ENCODE assay signal across 1 cellular context in the genomic region with DNA sequence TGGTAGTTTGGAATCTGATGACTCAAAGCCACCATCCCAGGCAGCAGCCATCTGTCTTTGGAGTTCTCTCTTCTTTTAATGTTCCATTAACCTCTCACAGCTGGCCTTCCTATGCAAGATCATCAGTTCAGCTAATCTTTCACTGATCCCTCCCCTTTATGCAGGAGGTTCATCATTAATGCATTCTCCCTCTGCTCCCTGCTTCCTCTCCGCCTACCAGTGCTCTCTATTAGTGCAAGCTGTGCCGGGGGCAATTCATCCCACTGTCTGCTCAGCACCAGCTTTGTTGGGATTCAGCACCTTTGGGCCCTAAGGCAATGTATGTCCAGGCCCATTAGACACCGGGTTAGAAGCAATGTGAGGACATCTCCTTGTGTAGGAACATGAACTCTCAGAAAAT.
TF ChIP-seq lines count a peak whose summit lies in the region.

No MANE protein-coding gene starts in this region.

TF ChIP-seq in GM23338, 12 proteins besides CTCF, POLR2A, EP300 and RAD21:
- TF ChIP-seq, protein P1, sequence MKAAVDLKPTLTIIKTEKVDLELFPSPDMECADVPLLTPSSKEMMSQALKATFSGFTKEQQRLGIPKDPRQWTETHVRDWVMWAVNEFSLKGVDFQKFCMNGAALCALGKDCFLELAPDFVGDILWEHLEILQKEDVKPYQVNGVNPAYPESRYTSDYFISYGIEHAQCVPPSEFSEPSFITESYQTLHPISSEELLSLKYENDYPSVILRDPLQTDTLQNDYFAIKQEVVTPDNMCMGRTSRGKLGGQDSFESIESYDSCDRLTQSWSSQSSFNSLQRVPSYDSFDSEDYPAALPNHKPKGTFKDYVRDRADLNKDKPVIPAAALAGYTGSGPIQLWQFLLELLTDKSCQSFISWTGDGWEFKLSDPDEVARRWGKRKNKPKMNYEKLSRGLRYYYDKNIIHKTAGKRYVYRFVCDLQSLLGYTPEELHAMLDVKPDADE (IDR thresholded peaks at IDR 0.05), result no peak
- TF ChIP-seq ZNF331 (CRISPR knock-in tag; IDR thresholded peaks at IDR 0.05; ENCODE audit: low read depth), result no peak
- no peak for TF ChIP-seq STAT1 (IDR thresholded peaks at IDR 0.05; ENCODE audit: unreplicated experiment)
- TF ChIP-seq, protein P2, sequence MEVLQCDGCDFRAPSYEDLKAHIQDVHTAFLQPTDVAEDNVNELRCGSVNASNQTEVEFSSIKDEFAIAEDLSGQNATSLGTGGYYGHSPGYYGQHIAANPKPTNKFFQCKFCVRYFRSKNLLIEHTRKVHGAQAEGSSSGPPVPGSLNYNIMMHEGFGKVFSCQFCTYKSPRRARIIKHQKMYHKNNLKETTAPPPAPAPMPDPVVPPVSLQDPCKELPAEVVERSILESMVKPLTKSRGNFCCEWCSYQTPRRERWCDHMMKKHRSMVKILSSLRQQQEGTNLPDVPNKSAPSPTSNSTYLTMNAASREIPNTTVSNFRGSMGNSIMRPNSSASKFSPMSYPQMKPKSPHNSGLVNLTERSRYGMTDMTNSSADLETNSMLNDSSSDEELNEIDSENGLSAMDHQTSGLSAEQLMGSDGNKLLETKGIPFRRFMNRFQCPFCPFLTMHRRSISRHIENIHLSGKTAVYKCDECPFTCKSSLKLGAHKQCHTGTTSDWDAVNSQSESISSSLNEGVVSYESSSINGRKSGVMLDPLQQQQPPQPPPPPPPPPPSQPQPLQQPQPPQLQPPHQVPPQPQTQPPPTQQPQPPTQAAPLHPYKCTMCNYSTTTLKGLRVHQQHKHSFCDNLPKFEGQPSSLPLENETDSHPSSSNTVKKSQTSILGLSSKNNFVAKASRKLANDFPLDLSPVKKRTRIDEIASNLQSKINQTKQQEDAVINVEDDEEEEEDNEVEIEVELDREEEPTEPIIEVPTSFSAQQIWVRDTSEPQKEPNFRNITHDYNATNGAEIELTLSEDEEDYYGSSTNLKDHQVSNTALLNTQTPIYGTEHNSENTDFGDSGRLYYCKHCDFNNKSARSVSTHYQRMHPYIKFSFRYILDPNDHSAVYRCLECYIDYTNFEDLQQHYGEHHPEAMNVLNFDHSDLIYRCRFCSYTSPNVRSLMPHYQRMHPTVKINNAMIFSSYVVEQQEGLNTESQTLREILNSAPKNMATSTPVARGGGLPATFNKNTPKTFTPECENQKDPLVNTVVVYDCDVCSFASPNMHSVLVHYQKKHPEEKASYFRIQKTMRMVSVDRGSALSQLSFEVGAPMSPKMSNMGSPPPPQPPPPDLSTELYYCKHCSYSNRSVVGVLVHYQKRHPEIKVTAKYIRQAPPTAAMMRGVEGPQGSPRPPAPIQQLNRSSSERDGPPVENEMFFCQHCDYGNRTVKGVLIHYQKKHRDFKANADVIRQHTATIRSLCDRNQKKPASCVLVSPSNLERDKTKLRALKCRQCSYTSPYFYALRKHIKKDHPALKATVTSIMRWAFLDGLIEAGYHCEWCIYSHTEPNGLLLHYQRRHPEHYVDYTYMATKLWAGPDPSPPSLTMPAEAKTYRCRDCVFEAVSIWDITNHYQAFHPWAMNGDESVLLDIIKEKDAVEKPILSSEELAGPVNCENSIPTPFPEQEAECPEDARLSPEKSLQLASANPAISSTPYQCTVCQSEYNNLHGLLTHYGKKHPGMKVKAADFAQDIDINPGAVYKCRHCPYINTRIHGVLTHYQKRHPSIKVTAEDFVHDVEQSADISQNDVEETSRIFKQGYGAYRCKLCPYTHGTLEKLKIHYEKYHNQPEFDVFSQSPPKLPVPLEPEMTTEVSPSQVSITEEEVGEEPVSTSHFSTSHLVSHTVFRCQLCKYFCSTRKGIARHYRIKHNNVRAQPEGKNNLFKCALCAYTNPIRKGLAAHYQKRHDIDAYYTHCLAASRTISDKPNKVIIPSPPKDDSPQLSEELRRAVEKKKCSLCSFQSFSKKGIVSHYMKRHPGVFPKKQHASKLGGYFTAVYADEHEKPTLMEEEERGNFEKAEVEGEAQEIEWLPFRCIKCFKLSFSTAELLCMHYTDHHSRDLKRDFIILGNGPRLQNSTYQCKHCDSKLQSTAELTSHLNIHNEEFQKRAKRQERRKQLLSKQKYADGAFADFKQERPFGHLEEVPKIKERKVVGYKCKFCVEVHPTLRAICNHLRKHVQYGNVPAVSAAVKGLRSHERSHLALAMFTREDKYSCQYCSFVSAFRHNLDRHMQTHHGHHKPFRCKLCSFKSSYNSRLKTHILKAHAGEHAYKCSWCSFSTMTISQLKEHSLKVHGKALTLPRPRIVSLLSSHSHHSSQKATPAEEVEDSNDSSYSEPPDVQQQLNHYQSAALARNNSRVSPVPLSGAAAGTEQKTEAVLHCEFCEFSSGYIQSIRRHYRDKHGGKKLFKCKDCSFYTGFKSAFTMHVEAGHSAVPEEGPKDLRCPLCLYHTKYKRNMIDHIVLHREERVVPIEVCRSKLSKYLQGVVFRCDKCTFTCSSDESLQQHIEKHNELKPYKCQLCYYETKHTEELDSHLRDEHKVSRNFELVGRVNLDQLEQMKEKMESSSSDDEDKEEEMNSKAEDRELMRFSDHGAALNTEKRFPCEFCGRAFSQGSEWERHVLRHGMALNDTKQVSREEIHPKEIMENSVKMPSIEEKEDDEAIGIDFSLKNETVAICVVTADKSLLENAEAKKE (CRISPR knock-in tag; IDR thresholded peaks at IDR 0.05), result no peak
- no peak for TF ChIP-seq JUNB (IDR thresholded peaks at IDR 0.05; ENCODE audit: unreplicated experiment)
- TF ChIP-seq EZH2 (IDR thresholded peaks at IDR 0.05; ENCODE audit: low read depth, unreplicated experiment), result no peak
- no peak for TF ChIP-seq EZH2phosphoT487 (IDR thresholded peaks at IDR 0.05; ENCODE audit: unreplicated experiment)
- no peak for TF ChIP-seq POLR2AphosphoS5 (IDR thresholded peaks at IDR 0.05; ENCODE audit: low read depth)
- no peak for TF ChIP-seq ZNF114 (CRISPR knock-in tag; IDR thresholded peaks at IDR 0.05)
- no peak for TF ChIP-seq NANOG (IDR thresholded peaks at IDR 0.05; ENCODE audit: borderline replicate concordance)
- TF ChIP-seq CREB1 (CRISPR knock-in tag; IDR thresholded peaks at IDR 0.05; ENCODE audit: low read depth), result no peak
- TF ChIP-seq, protein P3, sequence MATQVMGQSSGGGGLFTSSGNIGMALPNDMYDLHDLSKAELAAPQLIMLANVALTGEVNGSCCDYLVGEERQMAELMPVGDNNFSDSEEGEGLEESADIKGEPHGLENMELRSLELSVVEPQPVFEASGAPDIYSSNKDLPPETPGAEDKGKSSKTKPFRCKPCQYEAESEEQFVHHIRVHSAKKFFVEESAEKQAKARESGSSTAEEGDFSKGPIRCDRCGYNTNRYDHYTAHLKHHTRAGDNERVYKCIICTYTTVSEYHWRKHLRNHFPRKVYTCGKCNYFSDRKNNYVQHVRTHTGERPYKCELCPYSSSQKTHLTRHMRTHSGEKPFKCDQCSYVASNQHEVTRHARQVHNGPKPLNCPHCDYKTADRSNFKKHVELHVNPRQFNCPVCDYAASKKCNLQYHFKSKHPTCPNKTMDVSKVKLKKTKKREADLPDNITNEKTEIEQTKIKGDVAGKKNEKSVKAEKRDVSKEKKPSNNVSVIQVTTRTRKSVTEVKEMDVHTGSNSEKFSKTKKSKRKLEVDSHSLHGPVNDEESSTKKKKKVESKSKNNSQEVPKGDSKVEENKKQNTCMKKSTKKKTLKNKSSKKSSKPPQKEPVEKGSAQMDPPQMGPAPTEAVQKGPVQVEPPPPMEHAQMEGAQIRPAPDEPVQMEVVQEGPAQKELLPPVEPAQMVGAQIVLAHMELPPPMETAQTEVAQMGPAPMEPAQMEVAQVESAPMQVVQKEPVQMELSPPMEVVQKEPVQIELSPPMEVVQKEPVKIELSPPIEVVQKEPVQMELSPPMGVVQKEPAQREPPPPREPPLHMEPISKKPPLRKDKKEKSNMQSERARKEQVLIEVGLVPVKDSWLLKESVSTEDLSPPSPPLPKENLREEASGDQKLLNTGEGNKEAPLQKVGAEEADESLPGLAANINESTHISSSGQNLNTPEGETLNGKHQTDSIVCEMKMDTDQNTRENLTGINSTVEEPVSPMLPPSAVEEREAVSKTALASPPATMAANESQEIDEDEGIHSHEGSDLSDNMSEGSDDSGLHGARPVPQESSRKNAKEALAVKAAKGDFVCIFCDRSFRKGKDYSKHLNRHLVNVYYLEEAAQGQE (IDR thresholded peaks at IDR 0.05; ENCODE audit: unreplicated experiment), result no peak
TF ChIP-seq in GM23338: peak in this region for 0.
